ENCODE assay signal across 8 cellular contexts in genomic region chr10:80464557-80465466, GRCh38. TPM values are rescaled to one million over a fixed set of nuclear protein-coding genes. Genes with fewer than 3 reads are reported as not detected.
DNase-seq lines count a peak whose midpoint lies in the region; ATAC-seq, FAIRE-seq and TF ChIP-seq lines count a peak whose summit lies in the region.

No MANE protein-coding gene starts in this region.

- H3K27me3 ChIP-seq in OCI-LY1 (ENCODE audit: insufficient read depth, low read length) = no peaks in the 10 kb centered on the region
- H3K27me3 ChIP-seq in dorsolateral prefrontal cortex = no peaks in the 10 kb centered on the region
- no peaks in the 10 kb centered on the region for H3K27me3 ChIP-seq in transverse colon

- FAIRE-seq in H54 (lab: Jason Lieb, UNC) = no peak

- H3K36me3 ChIP-seq in OCI-LY1 (ENCODE audit: insufficient read depth, low read length) (peaks cover 14% of the 10 kb centered on the region), mesodermal cell (ENCODE audit: control insufficient read depth, insufficient read depth, low read length) (peaks cover 20% of the 10 kb centered on the region), transverse colon (no peaks in the 10 kb centered on the region)

- no peaks in the 10 kb centered on the region for H3K9me2 ChIP-seq in OCI-LY1 (ENCODE audit: low read depth, low read length)

- H2AFZ ChIP-seq in OCI-LY1 (ENCODE audit: low read length) = no peak overlapping the region

- WGBS in mesodermal cell (ENCODE audit: insufficient coverage in 2 of 2), 2 experiments = 30 to 39% methylated on average over 13 to 14 of the region's 15 CpGs
- WGBS in transverse colon (ENCODE audit: low coverage in 1 of 2), 2 donors = 31% methylated on average over 15 of the region's 15 CpGs; no CpG with 5 or more reads in 1 of the 2 donors

- H3K27ac ChIP-seq in OCI-LY1 (ENCODE audit: low read depth, low read length, poor library complexity, severe bottlenecking) = peak overlapping the region; percentile 97
- H3K27ac ChIP-seq in dorsolateral prefrontal cortex = peak overlapping the region; percentile 84 to 99 (median 96)
- peak overlapping the region; percentile 93 for H3K27ac ChIP-seq in mesodermal cell (ENCODE audit: low read depth, low read length, severe bottlenecking)
- H3K27ac ChIP-seq in transverse colon = peak overlapping the region; percentile 84 to 100 (median 85)

- H3K9me3 ChIP-seq in OCI-LY1 (ENCODE audit: low read length) (no peaks in the 10 kb centered on the region), mesodermal cell (ENCODE audit: control insufficient read depth, low read length) (no peaks in the 10 kb centered on the region), transverse colon (no peaks in the 10 kb centered on the region)

- no peak for ATAC-seq in GM18519 (IDR thresholded peaks at IDR 0.05; ENCODE audit: low FRiP score, unreplicated experiment)

- H3K4me1 ChIP-seq in OCI-LY1 (ENCODE audit: insufficient read depth, low read length, severe bottlenecking) (peaks cover 99% of the 10 kb centered on the region), mesodermal cell (ENCODE audit: control insufficient read depth, insufficient read depth, low read length, poor library complexity, severe bottlenecking) (peaks cover 84% of the 10 kb centered on the region), transverse colon (peaks cover 74 to 100% (median 91%) of the 10 kb centered on the region in 4 donors)

- TF ChIP-seq POLR2A in transverse colon (IDR thresholded peaks at IDR 0.05) = no peak
- TF ChIP-seq POLR2A in H54 (IDR thresholded peaks at IDR 0.05; ENCODE audit: low read depth, low read length) = no peak

- peak overlapping the region; percentile 69 for H3K4me2 ChIP-seq in OCI-LY1 (ENCODE audit: low read length)

- intact Hi-C loops in dorsolateral prefrontal cortex (cut with DNase I) (no loop called here), transverse colon (cut with DNase I; ENCODE audit: low total_unique reads) (loop anchor here (2.0 kb wide), 1 partner anchor 30 kb away; no protein-coding TSS in a partner anchor)

- peaks cover 8% of the 10 kb centered on the region; the same call in 1 of the 2 replicates for H3F3A ChIP-seq in OCI-LY1 (ENCODE audit: insufficient read depth, low read length)

- peak overlapping the region; percentile 74 for H3K9ac ChIP-seq in OCI-LY1 (ENCODE audit: low read length)

- TF ChIP-seq EP300 in transverse colon (IDR thresholded peaks at IDR 0.05; ENCODE audit: low read depth) = no peak

- in situ Hi-C loops in transverse colon (cut with MboI; ENCODE audit: low pct_ligation_motif_present in 1 of 4, low pct_unique_long_range_greater_than_20kb in 1 of 4, low sequenced_read_pairs in 3 of 4) = no loop called here

- no peaks in the 10 kb centered on the region for H4K20me1 ChIP-seq in OCI-LY1 (ENCODE audit: insufficient read depth, low read length)

- peaks cover 45% of the 10 kb centered on the region for H3K79me2 ChIP-seq in OCI-LY1 (ENCODE audit: insufficient read depth, low read length)

- TF ChIP-seq CTCF in OCI-LY1 (IDR thresholded peaks at IDR 0.05; ENCODE audit: low read length) (no peak), dorsolateral prefrontal cortex (IDR thresholded peaks at IDR 0.05 in 54 of 56, conservative IDR thresholded peaks at IDR 0.05 in 2 of 56; ENCODE audit: low read depth in 1 of 56, partially characterized antibody in 56 of 56) (peak in 1 of 56 donors; percentile 13), transverse colon (IDR thresholded peaks at IDR 0.05) (no peak)

- DNase-seq in GM03348 (ENCODE audit: low spot score) (peak; percentile 46), dorsolateral prefrontal cortex (peak in 9 of 10 donors; percentile 46 to 85 (median 73)), transverse colon (no peak), HK-2 (ENCODE audit: unreplicated experiment) (no peak), H54 (ENCODE audit: insufficient read length, low spot score) (no peak)

- H3K4me3 ChIP-seq in OCI-LY1 (ENCODE audit: low read depth, low read length, poor library complexity, severe bottlenecking) (peak overlapping the region; percentile 33), dorsolateral prefrontal cortex (peak overlapping the region in 48 of 59 donors; percentile 1 to 51 (median 30)), mesodermal cell (ENCODE audit: extremely low read depth, insufficient read depth, low read length, poor library complexity, severe bottlenecking) (no peak overlapping the region), transverse colon (peak overlapping the region in 1 of 4 donors; percentile 19)

RNA-seq across cellular contexts. Expression of gene TSPAN14, which starts 10.7 kb away (rescaled TPM):
- 10 to 100 TPM; 40.9 to 83.1 (median 60.2) TPM for total RNA-seq in dorsolateral prefrontal cortex
- polyA plus RNA-seq in mesodermal cell (2013, experiment 1 of 2) = 117 TPM
- 90.6 TPM for polyA plus RNA-seq in mesodermal cell (2013, experiment 2 of 2)
- 10 to 100 TPM; 18.9 to 72.9 (median 55.8) TPM for total RNA-seq in transverse colon

RNA-seq across cellular contexts. Expression of gene PRXL2A, which starts 56.5 kb away (rescaled TPM):
- 100 to 1,000 TPM in 119 of 120 experiments, 10 to 100 TPM in 1; 98.4 to 283 (median 185) TPM for total RNA-seq in dorsolateral prefrontal cortex
- polyA plus RNA-seq in mesodermal cell (2013, experiment 1 of 2) = 87.4 TPM
- 88.2 TPM for polyA plus RNA-seq in mesodermal cell (2013, experiment 2 of 2)
- total RNA-seq in transverse colon = 10 to 100 TPM; 21.7 to 64.6 (median 38.7) TPM

Comparison
In these comparisons a context has a peak if more than half of its experiments do, and no peak if none do; other contexts are left out.
1. DNase-seq: peak in GM03348 (single experiment) and dorsolateral prefrontal cortex (9 of 10); none in transverse colon (single experiment), HK-2 (single experiment) and H54 (single experiment).
2. Peak in every context shown above with its lines, with median percentiles within 50 percentile points of each other: H3K27ac ChIP-seq.